8 cellular contexts compared by ENCODE assay signal in genomic region chr3:8607285-8608040, GRCh38. TPM values are rescaled to one million over a fixed set of nuclear protein-coding genes. Genes with fewer than 3 reads are reported as not detected.
DNase-seq lines count a peak whose midpoint lies in the region; ATAC-seq and TF ChIP-seq lines count a peak whose summit lies in the region.

No MANE protein-coding gene starts in this region.

- intact Hi-C loops in CD4-positive, alpha-beta memory T cell (cut with micrococcal nuclease), result no loop called here

- POLR2A ChIA-PET in CD4-positive, alpha-beta memory T cell (lab: Charles Lee; ENCODE audit: partially characterized antibody), result no interaction called here

- H3K4me3 ChIP-seq in OCI-LY3 (ENCODE audit: low read length), result no peak overlapping the region
- no peak overlapping the region for H3K4me3 ChIP-seq in CD4-positive, alpha-beta memory T cell (ENCODE audit: low read length in 2 of 2)

- no peaks in the 10 kb centered on the region for H4K20me1 ChIP-seq in OCI-LY3 (ENCODE audit: insufficient read depth, low read length)

- peaks cover 17% of the 10 kb centered on the region for H3K9me3 Mint-ChIP-seq in nephron progenitor cell
- H3K9me3 Mint-ChIP-seq in CD4-positive, alpha-beta memory T cell, result peaks cover 0 to 2% (median 0%) of the 10 kb centered on the region in 8 donors

- H3K4me3 Mint-ChIP-seq in nephron progenitor cell, result no peak overlapping the region
- H3K4me3 Mint-ChIP-seq in CD4-positive, alpha-beta memory T cell, result no peak overlapping the region

- no peak overlapping the region for H3K27ac Mint-ChIP-seq in nephron progenitor cell
- no peak overlapping the region for H3K27ac Mint-ChIP-seq in CD4-positive, alpha-beta memory T cell

- H3K9me3 ChIP-seq in OCI-LY3 (ENCODE audit: insufficient read depth, low read length), result no peaks in the 10 kb centered on the region
- H3K9me3 ChIP-seq in CD4-positive, alpha-beta memory T cell (ENCODE audit: control insufficient read depth in 1 of 2, low read length in 2 of 2), result no peaks in the 10 kb centered on the region

- CTCF ChIA-PET in CD4-positive, alpha-beta memory T cell (lab: Charles Lee; ENCODE audit: partially characterized antibody), result no interaction called here

- H3K4me1 Mint-ChIP-seq in nephron progenitor cell, result peaks cover 17% of the 10 kb centered on the region
- H3K4me1 Mint-ChIP-seq in CD4-positive, alpha-beta memory T cell, result peaks cover 0 to 2% (median 0%) of the 10 kb centered on the region in 4 donors

- DNase-seq in SHP77 (lab: John Stamatoyannopoulos, UW) (peak; percentile 7 to 32), SHP77 treated with DMSO at 0.1 percent for 48 hours (lab: John Stamatoyannopoulos, UW) (no peak), fibroblast of gingiva (ENCODE audit: low read depth) (peak; percentile 67), nephron progenitor cell (peak; percentile 53)
- no peak for DNase-seq in CD4-positive, alpha-beta memory T cell

- H3K4me1 ChIP-seq in OCI-LY3 (ENCODE audit: low read length), result peaks cover 3% of the 10 kb centered on the region; the same call in 1 of the 2 replicates
- no peaks in the 10 kb centered on the region for H3K4me1 ChIP-seq in CD4-positive, alpha-beta memory T cell (ENCODE audit: insufficient read depth, low read length)

- peaks cover 14% of the 10 kb centered on the region for H3K27me3 Mint-ChIP-seq in nephron progenitor cell (ENCODE audit: low read depth, poor library complexity)
- peaks cover 0 to 4% of the 10 kb centered on the region in 2 donors for H3K27me3 Mint-ChIP-seq in CD4-positive, alpha-beta memory T cell

- ATAC-seq in HG02840 (IDR thresholded peaks at IDR 0.05; ENCODE audit: low FRiP score, unreplicated experiment), result no peak
- ATAC-seq in GM19397 (IDR thresholded peaks at IDR 0.05; ENCODE audit: unreplicated experiment), result no peak

- no peaks in the 10 kb centered on the region for H3K36me3 ChIP-seq in OCI-LY3 (replicated peaks; ENCODE audit: low read depth, low read length)
- no peaks in the 10 kb centered on the region for H3K36me3 ChIP-seq in CD4-positive, alpha-beta memory T cell (ENCODE audit: insufficient read depth, low read length)

- H3K36me3 Mint-ChIP-seq in nephron progenitor cell (ENCODE audit: low read depth), result peaks cover 14% of the 10 kb centered on the region
- H3K36me3 Mint-ChIP-seq in CD4-positive, alpha-beta memory T cell, result no peaks in the 10 kb centered on the region

- no peaks in the 10 kb centered on the region for H3K79me2 ChIP-seq in OCI-LY3 (ENCODE audit: low read length)

- H3K4me2 ChIP-seq in OCI-LY3 (ENCODE audit: low read length), result no peak overlapping the region

- H3K27me3 ChIP-seq in OCI-LY3 (ENCODE audit: low read depth, low read length), result 0 out of 2 replicates have a peak, but pooled peaks cover 6% of the 10 kb centered on the region
- H3K27me3 ChIP-seq in CD4-positive, alpha-beta memory T cell (ENCODE audit: insufficient read depth, low read length), result no peaks in the 10 kb centered on the region

- TF ChIP-seq CTCF in OCI-LY3 (IDR thresholded peaks at IDR 0.05; ENCODE audit: low read depth, low read length) (peak; percentile 43), nephron progenitor cell (IDR thresholded peaks at IDR 0.05) (peak; percentile 62)

- no peak overlapping the region for H2AFZ ChIP-seq in OCI-LY3 (ENCODE audit: low read depth, low read length)

- H3K9ac ChIP-seq in OCI-LY3 (ENCODE audit: low read length), result no peak overlapping the region

- H3K27ac ChIP-seq in OCI-LY3 (ENCODE audit: low read length), result no peak overlapping the region
- H3K27ac ChIP-seq in CD4-positive, alpha-beta memory T cell (ENCODE audit: low read depth, low read length), result no peak overlapping the region

RNA-seq across cellular contexts. Expression of gene SSUH2, which starts 37.1 kb away (rescaled TPM):
- total RNA-seq in CD4-positive, alpha-beta memory T cell, result not detected
- polyA plus RNA-seq in CD4-positive, alpha-beta memory T cell, result not detected

Comparison
In these comparisons a context has a peak if more than half of its experiments do, and no peak if none do; other contexts are left out.
1. DNase-seq: peak in SHP77 (2 of 2), fibroblast of gingiva (single experiment) and nephron progenitor cell (single experiment); none in SHP77 treated with DMSO at 0.1 percent for 48 hours (single experiment) and CD4-positive, alpha-beta memory T cell (0 of 5).